In the genomic region with DNA sequence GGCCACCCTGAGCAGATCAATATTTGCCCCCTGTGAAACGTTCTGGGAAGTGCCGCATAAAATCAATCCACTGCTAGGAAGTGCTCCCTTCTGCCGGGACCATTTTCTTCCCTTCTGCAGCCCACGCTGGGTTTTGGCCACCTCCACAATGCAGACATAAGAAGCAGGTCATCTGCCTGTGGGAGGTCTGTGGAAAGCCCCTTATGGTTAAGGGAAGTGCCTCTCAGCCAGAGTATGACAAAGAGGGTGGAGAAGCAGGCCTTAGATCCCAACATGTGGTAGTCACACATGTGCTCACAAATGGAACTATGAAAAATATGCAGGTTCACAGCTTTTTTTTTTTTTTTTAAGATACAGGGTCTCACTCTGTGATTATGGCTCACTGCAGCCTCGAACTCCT, we compare ENCODE assay signal across 1 cellular context.
TF ChIP-seq lines count a peak whose summit lies in the region.

No MANE protein-coding gene starts in this region.

TF ChIP-seq in GM12878, 131 proteins besides CTCF, POLR2A, EP300 and RAD21 (continued from another document):
- TF ChIP-seq ZBTB40 (IDR thresholded peaks at IDR 0.05; ENCODE audit: borderline replicate concordance) (no peak), YBX1 (IDR thresholded peaks at IDR 0.05) (no peak)
